21 cellular contexts compared by ENCODE assay signal in genomic region chrX:39852496-39852895, GRCh38.
DNase-seq lines count a peak whose midpoint lies in the region; ATAC-seq and TF ChIP-seq lines count a peak whose summit lies in the region.
"Had no signal": no experiment of that assay in that cellular context is flagged by ENCODE, and none has a peak within 500 bp of the region (broad histone marks: within the 10 kb centered on the region; RNA-seq: fewer than 3 reads in every experiment).

No MANE protein-coding gene starts in this region.

- no peak overlapping the region for H2AFZ ChIP-seq in PC-3 (ENCODE audit: low read length)

- no peak overlapping the region for H3K9ac ChIP-seq in BLaER1
- H3K9ac ChIP-seq in BLaER1 treated with 17β-estradiol and CSF1 and Interleukin-3, amounts not matched to agents 10 nM and 100 nM = peak overlapping the region in 8 of 11 experiments; percentile 11 to 59 (median 40); a peak in 11 of 22 replicates
- H3K9ac ChIP-seq in PC-3 (ENCODE audit: low read length) = no peak overlapping the region
- H3K9ac ChIP-seq: SK-N-SH had no signal

- H3K9me2 ChIP-seq in PC-3 (replicated peaks; ENCODE audit: low read length) = no peaks in the 10 kb centered on the region
- H3K9me2 ChIP-seq: SK-N-SH had no signal

- no peaks in the 10 kb centered on the region for H3K79me2 ChIP-seq in PC-3 (ENCODE audit: low read length)

- POLR2A ChIA-PET in PC-3 (lab: Charles Lee; ENCODE audit: unreplicated experiment) = no interaction called here

- 47 to 88% methylated on average over 1 to 3 of the region's 4 CpGs for WGBS in thyroid gland, 2 donors

- H3K4me3 ChIP-seq in BLaER1 (no peak overlapping the region), PC-3 (ENCODE audit: low read length) (no peak overlapping the region), kidney epithelial cell (ENCODE audit: low read depth, low read length) (no peak overlapping the region), thyroid gland (replicated peaks in 1 of 3) (no peak overlapping the region)
- no peak overlapping the region for H3K4me3 ChIP-seq in BLaER1 treated with 17β-estradiol and CSF1 and Interleukin-3, amounts not matched to agents 10 nM and 100 nM
- H3K4me3 ChIP-seq: gastroesophageal sphincter, lower lobe of right lung, psoas muscle, upper lobe of right lung had no signal

- CTCF ChIA-PET in PC-3 (lab: Charles Lee) = no interaction called here

- peak overlapping the region; percentile 92 for H3K4me2 ChIP-seq in BLaER1
- peak overlapping the region; percentile 41 to 94 (median 87) for H3K4me2 ChIP-seq in BLaER1 treated with 17β-estradiol and CSF1 and Interleukin-3, amounts not matched to agents 10 nM and 100 nM
- H3K4me2 ChIP-seq in PC-3 (ENCODE audit: low read length) = no peak overlapping the region
- H3K4me2 ChIP-seq: SK-N-SH had no signal

- H4K20me1 ChIP-seq in BLaER1 (no peaks in the 10 kb centered on the region), PC-3 (ENCODE audit: low read length) (no peaks in the 10 kb centered on the region)
- no peaks in the 10 kb centered on the region for H4K20me1 ChIP-seq in BLaER1 treated with 17β-estradiol and CSF1 and Interleukin-3, amounts not matched to agents 10 nM and 100 nM

- H3K36me3 ChIP-seq in BLaER1 = no peaks in the 10 kb centered on the region
- no peaks in the 10 kb centered on the region for H3K36me3 ChIP-seq in BLaER1 treated with 17β-estradiol and CSF1 and Interleukin-3, amounts not matched to agents 10 nM and 100 nM
- no peaks in the 10 kb centered on the region for H3K36me3 ChIP-seq in PC-3 (ENCODE audit: low read depth, low read length)
- no peaks in the 10 kb centered on the region for H3K36me3 ChIP-seq in kidney epithelial cell (ENCODE audit: control insufficient read depth, insufficient read depth, low read length)
- no peaks in the 10 kb centered on the region for H3K36me3 ChIP-seq in thyroid gland
- H3K36me3 ChIP-seq: gastroesophageal sphincter, lower lobe of right lung, upper lobe of right lung had no signal

- H3K4me1 ChIP-seq in BLaER1 = peaks cover 82% of the 10 kb centered on the region
- H3K4me1 ChIP-seq in BLaER1 treated with 17β-estradiol and CSF1 and Interleukin-3, amounts not matched to agents 10 nM and 100 nM = peaks cover 75 to 94% (median 82%) of the 10 kb centered on the region in 10 experiments
- peaks cover 33% of the 10 kb centered on the region for H3K4me1 ChIP-seq in PC-3 (ENCODE audit: insufficient read depth, low read length)
- H3K4me1 ChIP-seq in thyroid gland = no peaks in the 10 kb centered on the region
- H3K4me1 ChIP-seq: gastroesophageal sphincter, upper lobe of right lung had no signal

- DNase-seq in PC-3 (peak; percentile 39), kidney epithelial cell (ENCODE audit: low read depth) (peak; percentile 19), DMS 273 treated with DMSO at 0.1 percent for 48 hours (lab: John Stamatoyannopoulos, UW) (no peak), thyroid gland (no peak), SIG-M5 treated with dmso at 0.1 percent for 504 hours (lab: John Stamatoyannopoulos, UW; ENCODE audit: unreplicated experiment) (no peak)
- no peak for DNase-seq in activated CD4-positive, CD25-positive, alpha-beta regulatory T cell treated with anti-CD3 and anti-CD28 coated beads, Interleukin-2, amount 50 U/mL, for 72 hours
- DNase-seq: activated B cell treated with CpG ODN at 0.5 μM for 24 hours, caudate nucleus, COR-L47, hypothalamus, lower lobe of right lung, NCI-H1092, NCI-H187 treated with DMSO at 0.1 percent for 48 hours, psoas muscle, RPMI8226, SK-N-SH, T-helper 9 cell, upper lobe of right lung had no signal

- H3K9me3 ChIP-seq in BLaER1 = no peaks in the 10 kb centered on the region
- H3K9me3 ChIP-seq in BLaER1 treated with 17β-estradiol and CSF1 and Interleukin-3, amounts not matched to agents 10 nM and 100 nM (replicated peaks in 1 of 11) = peaks cover 0 to 11% (median 5%) of the 10 kb centered on the region in 11 experiments; a peak in 10 of 22 replicates
- H3K9me3 ChIP-seq in PC-3 (ENCODE audit: low read length) = no peaks in the 10 kb centered on the region
- no peaks in the 10 kb centered on the region for H3K9me3 ChIP-seq in thyroid gland
- H3K9me3 ChIP-seq: gastroesophageal sphincter, lower lobe of right lung, psoas muscle, SK-N-SH, upper lobe of right lung had no signal

- ATAC-seq in PC-3 = no peak
- ATAC-seq: gastroesophageal sphincter, lower lobe of right lung, psoas muscle, upper lobe of right lung had no signal

- TF ChIP-seq CTCF in PC-3 (conservative IDR thresholded peaks at IDR 0.05; ENCODE audit: low read depth, low read length) (no peak), kidney epithelial cell (IDR thresholded peaks at IDR 0.05; ENCODE audit: insufficient read depth, low read length, poor library complexity, severe bottlenecking) (no peak), thyroid gland (IDR thresholded peaks at IDR 0.05) (no peak)

- intact Hi-C loops in PC-3 (cut with micrococcal nuclease) = no loop called here
- intact Hi-C loops in thyroid gland (cut with DNase I) = no loop called here

- no peaks in the 10 kb centered on the region for H3F3A ChIP-seq in PC-3 (ENCODE audit: low read length, unreplicated experiment)

- BruUV-seq in PC-3 (replicated peaks; lab: Mats Ljungman, UMichigan) = no TSS peak

- no peak overlapping the region for H3K27ac ChIP-seq in BLaER1
- H3K27ac ChIP-seq in BLaER1 treated with 17β-estradiol and CSF1 and Interleukin-3, amounts not matched to agents 10 nM and 100 nM = peak overlapping the region in 9 of 11 experiments; percentile 40 to 93 (median 88); a peak in 17 of 22 replicates
- no peak overlapping the region for H3K27ac ChIP-seq in PC-3 (ENCODE audit: low read length)
- H3K27ac ChIP-seq in thyroid gland = no peak overlapping the region
- H3K27ac ChIP-seq: gastroesophageal sphincter, lower lobe of right lung, psoas muscle, upper lobe of right lung had no signal

- TF ChIP-seq POLR2A in thyroid gland (IDR thresholded peaks at IDR 0.05) = no peak

- H3K27me3 ChIP-seq in BLaER1 (no peaks in the 10 kb centered on the region), PC-3 (ENCODE audit: low read length) (no peaks in the 10 kb centered on the region), kidney epithelial cell (ENCODE audit: control insufficient read depth, insufficient read depth, low read length) (no peaks in the 10 kb centered on the region), thyroid gland (no peaks in the 10 kb centered on the region)
- no peaks in the 10 kb centered on the region for H3K27me3 ChIP-seq in BLaER1 treated with 17β-estradiol and CSF1 and Interleukin-3, amounts not matched to agents 10 nM and 100 nM
- H3K27me3 ChIP-seq: gastroesophageal sphincter, upper lobe of right lung had no signal

Comparison
In these comparisons a context has a peak if more than half of its experiments do, and no peak if none do; other contexts are left out.
1. H3K27ac ChIP-seq: peak in BLaER1 treated with 17β-estradiol and CSF1 and Interleukin-3, amounts not matched to agents 10 nM and 100 nM (9 of 11); none in BLaER1 (single experiment), PC-3 (single experiment) and thyroid gland (0 of 3).
2. H3K9ac ChIP-seq: peak in BLaER1 treated with 17β-estradiol and CSF1 and Interleukin-3, amounts not matched to agents 10 nM and 100 nM (8 of 11); none in BLaER1 (single experiment) and PC-3 (single experiment).
3. DNase-seq: peak in PC-3 (single experiment) and kidney epithelial cell (single experiment); none in DMS 273 treated with DMSO at 0.1 percent for 48 hours (single experiment), thyroid gland (0 of 2), SIG-M5 treated with dmso at 0.1 percent for 504 hours (single experiment) and activated CD4-positive, CD25-positive, alpha-beta regulatory T cell treated with anti-CD3 and anti-CD28 coated beads, Interleukin-2, amount 50 U/mL, for 72 hours (single experiment).